1 cellular context compared by ENCODE assay signal in genomic region chr20:6134592-6134991, GRCh38.
TF ChIP-seq lines count a peak whose summit lies in the region.

No MANE protein-coding gene starts in this region.

TF ChIP-seq in HepG2, 621 proteins besides CTCF, POLR2A, EP300 and RAD21 (continued from another document):
- TF ChIP-seq, protein P1, sequence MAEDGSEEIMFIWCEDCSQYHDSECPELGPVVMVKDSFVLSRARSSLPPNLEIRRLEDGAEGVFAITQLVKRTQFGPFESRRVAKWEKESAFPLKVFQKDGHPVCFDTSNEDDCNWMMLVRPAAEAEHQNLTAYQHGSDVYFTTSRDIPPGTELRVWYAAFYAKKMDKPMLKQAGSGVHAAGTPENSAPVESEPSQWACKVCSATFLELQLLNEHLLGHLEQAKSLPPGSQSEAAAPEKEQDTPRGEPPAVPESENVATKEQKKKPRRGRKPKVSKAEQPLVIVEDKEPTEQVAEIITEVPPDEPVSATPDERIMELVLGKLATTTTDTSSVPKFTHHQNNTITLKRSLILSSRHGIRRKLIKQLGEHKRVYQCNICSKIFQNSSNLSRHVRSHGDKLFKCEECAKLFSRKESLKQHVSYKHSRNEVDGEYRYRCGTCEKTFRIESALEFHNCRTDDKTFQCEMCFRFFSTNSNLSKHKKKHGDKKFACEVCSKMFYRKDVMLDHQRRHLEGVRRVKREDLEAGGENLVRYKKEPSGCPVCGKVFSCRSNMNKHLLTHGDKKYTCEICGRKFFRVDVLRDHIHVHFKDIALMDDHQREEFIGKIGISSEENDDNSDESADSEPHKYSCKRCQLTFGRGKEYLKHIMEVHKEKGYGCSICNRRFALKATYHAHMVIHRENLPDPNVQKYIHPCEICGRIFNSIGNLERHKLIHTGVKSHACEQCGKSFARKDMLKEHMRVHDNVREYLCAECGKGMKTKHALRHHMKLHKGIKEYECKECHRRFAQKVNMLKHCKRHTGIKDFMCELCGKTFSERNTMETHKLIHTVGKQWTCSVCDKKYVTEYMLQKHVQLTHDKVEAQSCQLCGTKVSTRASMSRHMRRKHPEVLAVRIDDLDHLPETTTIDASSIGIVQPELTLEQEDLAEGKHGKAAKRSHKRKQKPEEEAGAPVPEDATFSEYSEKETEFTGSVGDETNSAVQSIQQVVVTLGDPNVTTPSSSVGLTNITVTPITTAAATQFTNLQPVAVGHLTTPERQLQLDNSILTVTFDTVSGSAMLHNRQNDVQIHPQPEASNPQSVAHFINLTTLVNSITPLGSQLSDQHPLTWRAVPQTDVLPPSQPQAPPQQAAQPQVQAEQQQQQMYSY (CRISPR knock-in tag; IDR thresholded peaks at IDR 0.05): peak; percentile 94
- TF ChIP-seq, protein P2, sequence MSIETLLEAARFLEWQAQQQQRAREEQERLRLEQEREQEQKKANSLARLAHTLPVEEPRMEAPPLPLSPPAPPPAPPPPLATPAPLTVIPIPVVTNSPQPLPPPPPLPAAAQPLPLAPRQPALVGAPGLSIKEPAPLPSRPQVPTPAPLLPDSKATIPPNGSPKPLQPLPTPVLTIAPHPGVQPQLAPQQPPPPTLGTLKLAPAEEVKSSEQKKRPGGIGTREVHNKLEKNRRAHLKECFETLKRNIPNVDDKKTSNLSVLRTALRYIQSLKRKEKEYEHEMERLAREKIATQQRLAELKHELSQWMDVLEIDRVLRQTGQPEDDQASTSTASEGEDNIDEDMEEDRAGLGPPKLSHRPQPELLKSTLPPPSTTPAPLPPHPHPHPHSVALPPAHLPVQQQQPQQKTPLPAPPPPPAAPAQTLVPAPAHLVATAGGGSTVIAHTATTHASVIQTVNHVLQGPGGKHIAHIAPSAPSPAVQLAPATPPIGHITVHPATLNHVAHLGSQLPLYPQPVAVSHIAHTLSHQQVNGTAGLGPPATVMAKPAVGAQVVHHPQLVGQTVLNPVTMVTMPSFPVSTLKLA (IDR thresholded peaks at IDR 0.05): peak; percentile 80
- no peak for TF ChIP-seq MBNL3 (CRISPR knock-in tag; conservative IDR thresholded peaks at IDR 0.05)
